ENCODE assay signal across 27 cellular contexts in the genomic region with DNA sequence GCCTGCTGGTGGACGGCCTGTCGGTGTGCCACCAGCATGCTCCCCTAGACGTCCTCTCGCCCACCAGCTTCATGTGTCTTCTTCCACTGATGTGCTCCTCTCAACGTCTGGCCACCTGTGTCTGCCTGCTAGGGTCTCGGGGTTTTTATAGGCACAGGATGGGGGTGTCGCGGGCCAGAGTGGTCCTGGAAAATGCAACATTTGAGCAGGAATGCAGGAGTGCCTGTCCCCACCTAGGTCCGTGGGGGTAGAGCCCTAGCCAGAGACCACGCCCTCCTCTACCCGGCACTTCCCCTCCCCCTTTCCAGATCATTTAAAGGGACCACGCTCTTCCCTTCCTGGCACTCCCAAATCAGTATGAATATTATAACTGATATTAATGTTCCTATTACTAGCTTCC. TPM values are rescaled to one million over a fixed set of nuclear protein-coding genes. Genes with fewer than 3 reads are reported as not detected.
"Had no signal": no experiment of that assay in that cellular context is flagged by ENCODE, and none has a peak within 500 bp of the region (broad histone marks: within the 10 kb centered on the region; RNA-seq: fewer than 3 reads in every experiment).

No MANE protein-coding gene starts in this region.

- H3K4me1 Mint-ChIP-seq: activated naive CD8-positive, alpha-beta T cell treated with anti-CD3 and anti-CD28 coated beads, Interleukin-2, amount 10 ng/mL, durations not matched to agents 7 days and 5 days had no signal

- ATAC-seq: activated CD4-positive, CD25-positive, alpha-beta regulatory T cell treated with anti-CD3 and anti-CD28 coated beads, Interleukin-2, amount 50 U/mL, for 24 hours; activated CD8-positive, alpha-beta T cell treated with anti-CD3 and anti-CD28 coated beads for 36 hours; activated T-cell treated with anti-CD3 and anti-CD28 coated beads, Interleukin-2, amount 50 U/mL, for 72 hours; SK-N-SH treated with all-trans-retinoic acid at 6 μM for 48 hours had no signal

- DNase-seq: activated CD4-positive, alpha-beta T cell treated with anti-CD3 and anti-CD28 coated beads for 4 hours; activated CD8-positive, alpha-beta memory T cell treated with anti-CD3 and anti-CD28 coated beads, Interleukin-2, amount 50 U/mL, for 4 hours; activated CD8-positive, alpha-beta T cell treated with anti-CD3 and anti-CD28 coated beads for 36 hours; activated naive CD4-positive, alpha-beta T cell treated with anti-CD3 and anti-CD28 coated beads, Interleukin-2, amount 50 U/mL, for 16 hours; activated naive CD8-positive, alpha-beta T cell treated with anti-CD3 and anti-CD28 coated beads, Interleukin-2, amount 10 ng/mL, durations not matched to agents 7 days and 5 days; activated T-cell treated with anti-CD3 and anti-CD28 coated beads, Interleukin-2, amount 50 U/mL, for 72 hours; adrenal gland; anterior cingulate cortex; caudate nucleus; Kasumi-1; NCI-H1105 treated with DMSO at 0.1 percent for 48 hours; NCI-H1436 treated with DMSO at 0.1 percent for 48 hours; NCI-H187; NCI-H2081; NCI-H510A treated with DMSO at 0.1 percent for 48 hours; NCI-H69; NK-92 treated with Interleukin-12 subunit alpha and Interleukin-12 subunit beta, amount 100 ng/mL, for 24 hours; OCI-M1; Peyer's patch; Right ventricle myocardium superior; SW 1271 had no signal

- H3K4me3 ChIP-seq: adrenal gland, Peyer's patch, SJSA1 had no signal

- H3K27ac ChIP-seq: RWPE1, SJSA1 had no signal

- H3K27me3 ChIP-seq: adrenal gland, Peyer's patch, SJSA1 had no signal

- H3K9me3 Mint-ChIP-seq: activated CD8-positive, alpha-beta T cell treated with anti-CD3 and anti-CD28 coated beads for 36 hours; activated naive CD8-positive, alpha-beta T cell treated with anti-CD3 and anti-CD28 coated beads, Interleukin-2, amount 10 ng/mL, durations not matched to agents 7 days and 5 days; activated T-cell treated with anti-CD3 and anti-CD28 coated beads, Interleukin-2, amount 50 U/mL, for 72 hours; activated T-helper 2 cell treated with anti-CD3 and anti-CD28 coated beads, Interferon-gamma antibody, Interleukin-2, Interleukin-4, amounts not matched to agents 10 μg/mL and 5 μg/mL and 100 μg/mL, durations not matched to agents 14 hours and 24 hours and 36 hours; T-helper 2 cell treated with Interferon-gamma antibody and Interleukin-4, amounts not matched to agents 5 μg/mL and 100 μg/mL, for 36 hours had no signal

- H3K9me3 ChIP-seq: adrenal gland, Peyer's patch, SJSA1 had no signal

- H3K36me3 ChIP-seq: adrenal gland, Peyer's patch, SJSA1 had no signal

- H3K27ac Mint-ChIP-seq: activated CD8-positive, alpha-beta T cell treated with anti-CD3 and anti-CD28 coated beads for 36 hours; activated naive CD8-positive, alpha-beta T cell treated with anti-CD3 and anti-CD28 coated beads, Interleukin-2, amount 10 ng/mL, durations not matched to agents 7 days and 5 days; activated T-cell treated with anti-CD3 and anti-CD28 coated beads, Interleukin-2, amount 50 U/mL, for 72 hours; activated T-helper 2 cell treated with anti-CD3 and anti-CD28 coated beads, Interferon-gamma antibody, Interleukin-2, Interleukin-4, amounts not matched to agents 10 μg/mL and 5 μg/mL and 100 μg/mL, durations not matched to agents 14 hours and 24 hours and 36 hours; T-helper 2 cell treated with Interferon-gamma antibody and Interleukin-4, amounts not matched to agents 5 μg/mL and 100 μg/mL, for 36 hours had no signal

- H3K4me1 ChIP-seq: adrenal gland, Peyer's patch had no signal

- H3K36me3 Mint-ChIP-seq: activated naive CD8-positive, alpha-beta T cell treated with anti-CD3 and anti-CD28 coated beads, Interleukin-2, amount 10 ng/mL, durations not matched to agents 7 days and 5 days had no signal

- H3K4me3 Mint-ChIP-seq: activated CD8-positive, alpha-beta T cell treated with anti-CD3 and anti-CD28 coated beads for 36 hours; activated naive CD8-positive, alpha-beta T cell treated with anti-CD3 and anti-CD28 coated beads, Interleukin-2, amount 10 ng/mL, durations not matched to agents 7 days and 5 days; activated T-cell treated with anti-CD3 and anti-CD28 coated beads, Interleukin-2, amount 50 U/mL, for 72 hours; T-helper 2 cell treated with Interferon-gamma antibody and Interleukin-4, amounts not matched to agents 5 μg/mL and 100 μg/mL, for 36 hours had no signal

RNA-seq across cellular contexts. Expression of a gene that starts 48.0 kb away (rescaled TPM):
- total RNA-seq: activated CD8-positive, alpha-beta T cell treated with anti-CD3 and anti-CD28 coated beads for 36 hours; activated naive CD8-positive, alpha-beta T cell treated with anti-CD3 and anti-CD28 coated beads, Interleukin-2, amount 10 ng/mL, durations not matched to agents 7 days and 5 days had no signal
